Comparison of ENCODE assay signal across 19 cellular contexts in genomic region chr12:5689773-5690172, GRCh38.
A peak's percentile ranks its signal among the peaks of the same experiment; 100 is the strongest.
DNase-seq lines count a peak whose midpoint lies in the region; ATAC-seq, FAIRE-seq and TF ChIP-seq lines count a peak whose summit lies in the region.
"Had no signal": no experiment of that assay in that cellular context is flagged by ENCODE, and none has a peak within 500 bp of the region (broad histone marks: within the 10 kb centered on the region; RNA-seq: fewer than 3 reads in every experiment).

No MANE protein-coding gene starts in this region.

- H3K56ac ChIP-seq in H1 (replicated peaks; ENCODE audit: insufficient read length, low read depth, low read length) = no peak overlapping the region

- 100% methylated on average over 1 of the region's 1 CpG; no CpG with 5 or more reads in 1 of the 2 experiments for WGBS in H1 (ENCODE audit: extremely low coverage in 1 of 2, insufficient coverage in 1 of 2, insufficient read length in 1 of 2, insufficient replicate concordance in 2 of 2, low coverage in 1 of 2, low lambda C conversion rate in 2 of 2, missing lambda C conversion rate in 1 of 2), 2 experiments

- H3F3A ChIP-seq in Loucy (ENCODE audit: low read depth) = no peaks in the 10 kb centered on the region

- H3K9ac ChIP-seq in Loucy (ENCODE audit: low read depth, low read length, poor library complexity, severe bottlenecking) (no peak overlapping the region), H1 (replicated peaks in 1 of 4; ENCODE audit: extremely low read depth in 1 of 4, low read depth in 3 of 4, low read length in 3 of 4) (no peak overlapping the region)

- no peak overlapping the region for H2BK5ac ChIP-seq in H1 (ENCODE audit: low read depth, low read length)

- 0 out of 2 replicates have a peak, but pooled peaks have one; percentile 6 for TF ChIP-seq CTCF in 22Rv1 (IDR thresholded peaks at IDR 0.05)
- peak; percentile 40 for TF ChIP-seq CTCF in Loucy (conservative IDR thresholded peaks at IDR 0.05; ENCODE audit: low read length)
- TF ChIP-seq CTCF in H1 (IDR thresholded peaks at IDR 0.05; ENCODE audit: control extremely low read depth in 1 of 3, insufficient read depth in 1 of 3, low read depth in 1 of 3, low read length in 3 of 3) = peak in 2 of 3 experiments; percentile 13 to 33; a peak in 2 of 4 replicates

- no peak overlapping the region for H3K18ac ChIP-seq in H1 (ENCODE audit: extremely low read depth, low read length)

- no peak overlapping the region for H4K5ac ChIP-seq in H1 (ENCODE audit: insufficient read length, low read depth, low read length)

- no peak overlapping the region for H2AFZ ChIP-seq in Loucy (ENCODE audit: low read length)
- H2AFZ ChIP-seq in H1 (ENCODE audit: low read length) = no peak overlapping the region

- H3K4me2 ChIP-seq in Loucy (ENCODE audit: low read depth, low read length, poor library complexity, severe bottlenecking) (no peak overlapping the region), H1 (ENCODE audit: insufficient read depth in 1 of 2, low read depth in 2 of 2, low read length in 2 of 2) (no peak overlapping the region)

- no peak for TF ChIP-seq EP300 in H1 (IDR thresholded peaks at IDR 0.05; ENCODE audit: borderline replicate concordance in 1 of 2, low read depth in 2 of 2, low read length in 2 of 2)

- no peak overlapping the region for H3K23ac ChIP-seq in H1 (ENCODE audit: insufficient read length)

- H2BK15ac ChIP-seq in H1 (ENCODE audit: low read length) = no peak overlapping the region

- H3K23me2 ChIP-seq in H1 (ENCODE audit: low read depth, low read length) = no peaks in the 10 kb centered on the region

- no peak overlapping the region for H3K27ac ChIP-seq in 22Rv1
- no peak overlapping the region for H3K27ac ChIP-seq in H1 (ENCODE audit: low read depth, low read length)

- DNase-seq in EH (ENCODE audit: low read depth) = peak; percentile 7
- DNase-seq in H1 (ENCODE audit: low read depth in 1 of 2, low spot score in 2 of 2) = no peak
- no peak for DNase-seq in NCI-H1092 treated with DMSO at 0.1 percent for 48 hours (lab: John Stamatoyannopoulos, UW)
- no peak for DNase-seq in NCI-H345 (lab: John Stamatoyannopoulos, UW)
- no peak for DNase-seq in head of caudate nucleus
- DNase-seq: CD4-positive, alpha-beta T cell; KG1; MG63; NCI-H1417 treated with DMSO at 0.1 percent for 48 hours; NCI-H2081 treated with DMSO at 0.1 percent for 48 hours; NCI-H2227 treated with DMSO at 0.1 percent for 48 hours; NCI-H526; Right ventricle myocardium superior; T-helper 17 cell had no signal

- POLR2A ChIA-PET in H1 (lab: Charles Lee; ENCODE audit: partially characterized antibody) = no interaction called here

- H3K4ac ChIP-seq in H1 (replicated peaks; ENCODE audit: insufficient read length, low read depth, low read length) = no peak overlapping the region

- H3K79me2 ChIP-seq in Loucy (ENCODE audit: insufficient read depth, low read length) = no peaks in the 10 kb centered on the region
- no peaks in the 10 kb centered on the region for H3K79me2 ChIP-seq in H1 (ENCODE audit: control insufficient read depth in 1 of 2, insufficient read depth in 2 of 2, low read length in 2 of 2)

- H3K79me1 ChIP-seq in H1 (ENCODE audit: low read depth, low read length) = no peaks in the 10 kb centered on the region

- no peaks in the 10 kb centered on the region for H3K9me2 ChIP-seq in Loucy (replicated peaks; ENCODE audit: low read depth, low read length)

- no peak overlapping the region for H2BK12ac ChIP-seq in H1 (ENCODE audit: low read depth, low read length)

- H3K14ac ChIP-seq in H1 (ENCODE audit: insufficient read length) = no peak overlapping the region

- H3K4me3 ChIP-seq in Loucy (ENCODE audit: low read length, poor library complexity, severe bottlenecking) (no peak overlapping the region), H1 (ENCODE audit: extremely low read depth in 1 of 4, insufficient read depth in 2 of 4, low read depth in 3 of 4, low read length in 4 of 4) (no peak overlapping the region)
- H3K4me3 ChIP-seq: MG63 had no signal

- CTCF ChIA-PET in H1 (lab: Charles Lee; ENCODE audit: partially characterized antibody) = interaction anchor here (0.9 to 1.9 kb wide), 5 partner anchors 10 to 39 kb away, joined by 3 to 6 read pairs (median 3); no protein-coding TSS in a partner anchor

- no peak for ATAC-seq in GM19455 (IDR thresholded peaks at IDR 0.05; ENCODE audit: unreplicated experiment)
- ATAC-seq: Panc1, T-helper 17 cell had no signal

- FAIRE-seq in H1 (lab: Jason Lieb, UNC) = no peak
- FAIRE-seq: HTR-8/SVneo had no signal

- H3K36me3 ChIP-seq in Loucy (ENCODE audit: insufficient read depth, low read length) (no peaks in the 10 kb centered on the region), H1 (ENCODE audit: control insufficient read depth in 2 of 4, insufficient read depth in 4 of 4, low read length in 3 of 4) (no peaks in the 10 kb centered on the region)
- H3K36me3 ChIP-seq: MG63 had no signal

- TF ChIP-seq POLR2A in H1 (IDR thresholded peaks at IDR 0.05; ENCODE audit: control extremely low read depth in 1 of 2, low read depth in 2 of 2, low read length in 2 of 2) = no peak

- H4K20me1 ChIP-seq in Loucy (ENCODE audit: insufficient read depth, low read length, poor library complexity, severe bottlenecking) = no peaks in the 10 kb centered on the region
- H4K20me1 ChIP-seq in H1 (replicated peaks in 1 of 2; ENCODE audit: control insufficient read depth in 1 of 2, insufficient read depth in 2 of 2, low read length in 2 of 2) = no peaks in the 10 kb centered on the region

- H2BK20ac ChIP-seq in H1 (ENCODE audit: low read length) = no peak overlapping the region

- no peak overlapping the region for H4K8ac ChIP-seq in H1 (ENCODE audit: extremely low read depth, insufficient read depth, low read length)

- intact Hi-C loops in head of caudate nucleus (cut with DNase I) = no loop called here

- H2AK5ac ChIP-seq in H1 (ENCODE audit: low read depth, low read length) = no peak overlapping the region

- H3K9me3 ChIP-seq in Loucy (ENCODE audit: insufficient read depth, low read depth, low read length) = no peaks in the 10 kb centered on the region
- H3K9me3 ChIP-seq in H1 (ENCODE audit: insufficient read depth in 2 of 2, low read depth in 1 of 2, low read length in 1 of 2) = peaks cover 0 to 3% of the 10 kb centered on the region in 2 experiments; a peak in 1 of 4 replicates
- H3K9me3 ChIP-seq: MG63 had no signal

- no peak; a peak in 1 of 4 replicates for TF ChIP-seq RAD21 in H1 (IDR thresholded peaks at IDR 0.05 in 1 of 2, conservative IDR thresholded peaks at IDR 0.05 in 1 of 2; ENCODE audit: low read depth in 2 of 2, low read length in 2 of 2)

- H3K4me1 ChIP-seq in Loucy (ENCODE audit: insufficient read depth, low read length, poor library complexity, severe bottlenecking) (no peaks in the 10 kb centered on the region), H1 (replicated peaks in 1 of 4; ENCODE audit: control insufficient read depth in 3 of 4, insufficient read depth in 4 of 4, low read length in 3 of 4) (no peaks in the 10 kb centered on the region)

- no peaks in the 10 kb centered on the region for H3K27me3 ChIP-seq in Loucy (ENCODE audit: insufficient read depth, low read length, poor library complexity, severe bottlenecking)
- H3K27me3 ChIP-seq in H1 (replicated peaks in 1 of 4; ENCODE audit: control insufficient read depth in 3 of 4, extremely low read depth in 1 of 4, insufficient read depth in 3 of 4, low read length in 3 of 4) = no peaks in the 10 kb centered on the region; a peak in 1 of 7 replicates
- H3K27me3 ChIP-seq: MG63 had no signal

- no peak overlapping the region for H2BK120ac ChIP-seq in H1 (replicated peaks; ENCODE audit: low read depth, low read length)

- no peak overlapping the region for H4K91ac ChIP-seq in H1 (replicated peaks; ENCODE audit: insufficient read length, low read length)

TF ChIP-seq in H1, 55 proteins besides CTCF, POLR2A, EP300 and RAD21:
- no peak for TF ChIP-seq GTF2F1 (IDR thresholded peaks at IDR 0.05; ENCODE audit: borderline replicate concordance, low read depth, low read length)
- TF ChIP-seq KDM1A (IDR thresholded peaks at IDR 0.05; ENCODE audit: borderline replicate concordance, low read length) = no peak
- no peak for TF ChIP-seq USF2 (IDR thresholded peaks at IDR 0.05; ENCODE audit: low read length)
- TF ChIP-seq KDM4A (IDR thresholded peaks at IDR 0.05; ENCODE audit: low read depth, low read length, severe bottlenecking) = no peak
- TF ChIP-seq CHD1 (IDR thresholded peaks at IDR 0.05; ENCODE audit: low read depth, low read length) = no peak
- no peak for TF ChIP-seq ATF3 (IDR thresholded peaks at IDR 0.05; ENCODE audit: insufficient read depth, low read depth, low read length)
